ENCODE assay signal across 1 cellular context in the genomic region with DNA sequence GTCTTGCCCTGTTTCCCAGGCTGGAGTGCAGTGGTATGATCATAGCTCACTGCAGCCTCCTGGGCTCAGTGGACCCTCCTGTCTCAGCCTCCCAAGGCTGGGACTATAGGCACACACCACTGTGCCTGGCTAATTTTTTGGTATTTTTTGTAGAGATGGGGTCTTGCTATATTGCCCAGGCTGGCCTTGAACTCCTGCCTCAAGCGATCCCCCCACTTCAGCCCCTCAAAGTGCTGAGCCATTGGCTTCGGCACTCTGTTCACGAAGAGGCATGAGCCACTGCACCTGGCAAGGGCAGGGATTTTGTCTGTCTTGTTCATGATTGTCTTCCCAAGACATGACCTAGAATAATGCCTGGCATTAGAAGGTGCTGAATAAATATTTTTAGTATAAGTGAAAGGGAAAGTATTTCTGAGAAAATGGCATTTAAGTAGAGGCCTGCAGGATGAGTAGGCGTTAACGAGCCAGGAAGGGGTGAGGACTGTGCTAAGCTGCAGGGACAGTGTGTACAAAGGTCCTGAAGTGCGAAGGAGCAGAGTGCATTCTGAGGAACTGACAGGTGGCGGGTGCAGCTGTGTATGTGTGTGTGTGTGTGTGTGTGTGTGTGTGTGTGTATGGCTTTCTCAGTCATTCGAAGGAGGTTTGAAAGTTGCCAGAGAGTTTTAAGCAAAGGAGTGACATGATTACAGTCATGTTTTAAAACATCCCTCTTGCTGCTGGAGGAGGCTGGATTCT.
TF ChIP-seq lines count a peak whose summit lies in the region.

No MANE protein-coding gene starts in this region.

TF ChIP-seq in GM23338, 12 proteins besides CTCF, POLR2A, EP300 and RAD21 (continued from another document):
- TF ChIP-seq, protein P1, sequence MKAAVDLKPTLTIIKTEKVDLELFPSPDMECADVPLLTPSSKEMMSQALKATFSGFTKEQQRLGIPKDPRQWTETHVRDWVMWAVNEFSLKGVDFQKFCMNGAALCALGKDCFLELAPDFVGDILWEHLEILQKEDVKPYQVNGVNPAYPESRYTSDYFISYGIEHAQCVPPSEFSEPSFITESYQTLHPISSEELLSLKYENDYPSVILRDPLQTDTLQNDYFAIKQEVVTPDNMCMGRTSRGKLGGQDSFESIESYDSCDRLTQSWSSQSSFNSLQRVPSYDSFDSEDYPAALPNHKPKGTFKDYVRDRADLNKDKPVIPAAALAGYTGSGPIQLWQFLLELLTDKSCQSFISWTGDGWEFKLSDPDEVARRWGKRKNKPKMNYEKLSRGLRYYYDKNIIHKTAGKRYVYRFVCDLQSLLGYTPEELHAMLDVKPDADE (IDR thresholded peaks at IDR 0.05), result no peak
- TF ChIP-seq ZNF462 (CRISPR knock-in tag; IDR thresholded peaks at IDR 0.05) (no peak), CREB1 (CRISPR knock-in tag; IDR thresholded peaks at IDR 0.05; ENCODE audit: low read depth) (no peak), EZH2 (IDR thresholded peaks at IDR 0.05; ENCODE audit: low read depth, unreplicated experiment) (no peak), JUNB (IDR thresholded peaks at IDR 0.05; ENCODE audit: unreplicated experiment) (no peak), ZNF114 (CRISPR knock-in tag; IDR thresholded peaks at IDR 0.05) (no peak)
